In genomic region chr2:220293966-220294365, GRCh38 we compare ENCODE assay signal across 33 cellular contexts.
"Had no signal": no experiment of that assay in that cellular context is flagged by ENCODE, and none has a peak within 500 bp of the region (broad histone marks: within the 10 kb centered on the region; RNA-seq: fewer than 3 reads in every experiment).

No MANE protein-coding gene starts in this region.

- H3K27ac Mint-ChIP-seq: activated B cell treated with CpG ODN at 0.5 μM for 24 hours; activated CD8-positive, alpha-beta T cell treated with anti-CD3 and anti-CD28 coated beads for 36 hours; activated naive CD8-positive, alpha-beta T cell; activated T-helper 17 cell treated with anti-CD3 and anti-CD28 coated beads, Interleukin-2, amount 50 U/mL, for 72 hours; T-helper 17 cell; T-helper 2 cell treated with Interferon-gamma antibody and Interleukin-4, amounts not matched to agents 5 μg/mL and 100 μg/mL, for 36 hours had no signal

- H3K4me1 Mint-ChIP-seq: activated B cell treated with CpG ODN at 0.5 μM for 24 hours; activated T-helper 17 cell treated with anti-CD3 and anti-CD28 coated beads, Interleukin-2, amount 50 U/mL, for 72 hours; T-helper 17 cell had no signal

- H3K27me3 Mint-ChIP-seq: activated B cell treated with CpG ODN at 0.5 μM for 24 hours; activated naive CD8-positive, alpha-beta T cell; activated T-helper 17 cell treated with anti-CD3 and anti-CD28 coated beads, Interleukin-2, amount 50 U/mL, for 72 hours; T-helper 17 cell had no signal

- H3K9me3 ChIP-seq: colonic mucosa, gastrocnemius medialis had no signal

- H3K4me3 ChIP-seq: cardiac muscle cell, colonic mucosa, gastrocnemius medialis, heart left ventricle had no signal

- H3K27me3 ChIP-seq: brain microvascular endothelial cell, cardiac muscle cell, colonic mucosa, foreskin keratinocyte, gastrocnemius medialis, heart left ventricle had no signal

- H3K4me1 ChIP-seq: colonic mucosa, foreskin keratinocyte, gastrocnemius medialis, heart left ventricle had no signal

- DNase-seq: activated B cell treated with CpG ODN at 0.5 μM for 24 hours; activated CD4-positive, alpha-beta T cell treated with anti-CD3 and anti-CD28 coated beads for 48 hours; activated CD4-positive, alpha-beta T cell treated with anti-CD3 and anti-CD28 coated beads, Interleukin-2, amount 50 U/mL, for 1 hour; activated CD4-positive, alpha-beta T cell treated with anti-CD3 and anti-CD28 coated beads, Interleukin-2, amount 50 U/mL, for 48 hours; activated CD8-positive, alpha-beta memory T cell treated with anti-CD3 and anti-CD28 coated beads for 24 hours; activated CD8-positive, alpha-beta T cell treated with anti-CD3 and anti-CD28 coated beads for 36 hours; activated effector memory CD4-positive, alpha-beta T cell treated with Interleukin-2 at 50 U/mL for 16 hours; activated gamma-delta T cell treated with Interleukin-2 at 50 U/mL for 16 hours; activated naive CD4-positive, alpha-beta T cell treated with anti-CD3 and anti-CD28 coated beads, Interleukin-2, amount 50 U/mL, for 16 hours; activated naive CD4-positive, alpha-beta T cell treated with Interleukin-2 at 50 U/mL for 16 hours; activated T-cell treated with anti-CD3 and anti-CD28 coated beads, Interleukin-2, amount 50 U/mL, for 4 hours; amniotic stem cell; anterior cingulate cortex; brain microvascular endothelial cell; central memory CD4-positive, alpha-beta T cell; cerebellar nuclear complex; colonic mucosa; effector CD8-positive, alpha-beta T cell; gastrocnemius medialis; glutamatergic neuron; heart left ventricle; T-helper 1 cell; T-helper 17 cell; T1000; WERI-Rb-1 had no signal

- FAIRE-seq: astrocyte, endometrium, endothelial cell of umbilical vein had no signal

- H3K36me3 ChIP-seq: brain microvascular endothelial cell, cardiac muscle cell, colonic mucosa, gastrocnemius medialis, heart left ventricle, WERI-Rb-1 had no signal

- H3K27ac ChIP-seq: brain microvascular endothelial cell, cardiac muscle cell, colonic mucosa, foreskin keratinocyte, gastrocnemius medialis, heart left ventricle, WERI-Rb-1 had no signal

- H3K36me3 Mint-ChIP-seq: activated naive CD8-positive, alpha-beta T cell had no signal

- H3K9me3 Mint-ChIP-seq: activated T-cell treated with anti-CD3 and anti-CD28 coated beads, Interleukin-2, amount 50 U/mL, for 4 hours; activated T-helper 17 cell treated with anti-CD3 and anti-CD28 coated beads, Interleukin-2, amount 50 U/mL, for 72 hours had no signal

- H3K4me3 Mint-ChIP-seq: activated B cell treated with CpG ODN at 0.5 μM for 24 hours; activated CD8-positive, alpha-beta T cell treated with anti-CD3 and anti-CD28 coated beads for 36 hours; activated naive CD8-positive, alpha-beta T cell; activated T-cell treated with anti-CD3 and anti-CD28 coated beads, Interleukin-2, amount 50 U/mL, for 4 hours; activated T-helper 17 cell treated with anti-CD3 and anti-CD28 coated beads, Interleukin-2, amount 50 U/mL, for 72 hours; T-helper 17 cell; T-helper 2 cell treated with Interferon-gamma antibody and Interleukin-4, amounts not matched to agents 5 μg/mL and 100 μg/mL, for 36 hours had no signal
